Comparison of ENCODE assay signal across 1 cellular context in genomic region chr14:63713765-63714164, GRCh38.
TF ChIP-seq lines count a peak whose summit lies in the region.

No MANE protein-coding gene starts in this region.

TF ChIP-seq in K562, 482 proteins besides CTCF, POLR2A, EP300 and RAD21 (continued from another document):
- no peak for TF ChIP-seq ZNF518B (CRISPR knock-in tag; IDR thresholded peaks at IDR 0.05)
- 0 out of 2 replicates have a peak, but pooled peaks have one; percentile 40 for TF ChIP-seq CTBP1 (IDR thresholded peaks at IDR 0.05; ENCODE audit: borderline replicate concordance)
- TF ChIP-seq MTA3 (IDR thresholded peaks at IDR 0.05; ENCODE audit: borderline replicate concordance) = no peak
- no peak for TF ChIP-seq AFF4 (CRISPR knock-in tag; IDR thresholded peaks at IDR 0.05)
- TF ChIP-seq ZFP1 (CRISPR knock-in tag; IDR thresholded peaks at IDR 0.05) = no peak
- peak; percentile 79 for TF ChIP-seq SMARCA4 (IDR thresholded peaks at IDR 0.05)
- peak; percentile 80 for TF ChIP-seq TEAD4 (IDR thresholded peaks at IDR 0.05; ENCODE audit: low read length)
- no peak for TF ChIP-seq TEAD4 (CRISPR knock-in tag; IDR thresholded peaks at IDR 0.05; ENCODE audit: borderline replicate concordance)
- no peak for TF ChIP-seq TFAP4 (CRISPR knock-in tag; IDR thresholded peaks at IDR 0.05; ENCODE audit: borderline replicate concordance)
- TF ChIP-seq ZNF197 (CRISPR knock-in tag; IDR thresholded peaks at IDR 0.05; ENCODE audit: low read depth) = no peak
- TF ChIP-seq GABPA (tag; conservative IDR thresholded peaks at IDR 0.05; ENCODE audit: low read depth) = no peak
- peak; percentile 87 for TF ChIP-seq ARID1B (IDR thresholded peaks at IDR 0.05)
- TF ChIP-seq MEF2D (tag; conservative IDR thresholded peaks at IDR 0.05; ENCODE audit: low read depth) = no peak
- TF ChIP-seq TAF15 (IDR thresholded peaks at IDR 0.05; ENCODE audit: low read depth, low read length) = no peak
- no peak for TF ChIP-seq HIVEP1 (CRISPR knock-in tag; IDR thresholded peaks at IDR 0.05)
- peak; percentile 87 for TF ChIP-seq JUND (IDR thresholded peaks at IDR 0.05; ENCODE audit: borderline replicate concordance, low read depth, low read length)
- peak; percentile 77; the same call in 1 of the 3 replicates for TF ChIP-seq JUND (tag; IDR thresholded peaks at IDR 0.05; ENCODE audit: borderline replicate concordance, low read depth, low read length)
- TF ChIP-seq TAL1 (IDR thresholded peaks at IDR 0.05) = peak; percentile 57
- TF ChIP-seq SMARCE1 (IDR thresholded peaks at IDR 0.05) = peak; percentile 79; the same call in 1 of the 2 replicates
- peak; percentile 74 for TF ChIP-seq CBFA2T3 (IDR thresholded peaks at IDR 0.05)
- peak in 1 of 2 experiments; percentile 48; a peak in 1 of 4 replicates for TF ChIP-seq RCOR1 (IDR thresholded peaks at IDR 0.05; ENCODE audit: borderline replicate concordance in 1 of 2, low read depth in 2 of 2, low read length in 2 of 2)
- peak; percentile 66 for TF ChIP-seq TCF3 (CRISPR knock-in tag; IDR thresholded peaks at IDR 0.05)
- peak; percentile 82 for TF ChIP-seq FOSL1 (tag; conservative IDR thresholded peaks at IDR 0.05)
- no peak for TF ChIP-seq ZNF277 (CRISPR knock-in tag; IDR thresholded peaks at IDR 0.05; ENCODE audit: borderline replicate concordance)
- no peak for TF ChIP-seq PRPF4 (IDR thresholded peaks at IDR 0.05; ENCODE audit: insufficient read depth, low read depth, low read length, poor library complexity, severe bottlenecking)
- peak; percentile 75 for TF ChIP-seq STAT5A (IDR thresholded peaks at IDR 0.05; ENCODE audit: borderline replicate concordance, low read length)
- TF ChIP-seq KDM5B (IDR thresholded peaks at IDR 0.05; ENCODE audit: insufficient replicate concordance, low read depth, low read length) = no peak
- no peak for TF ChIP-seq NFXL1 (CRISPR knock-in tag; IDR thresholded peaks at IDR 0.05)
- TF ChIP-seq C11orf30 (IDR thresholded peaks at IDR 0.05; ENCODE audit: low read depth) = no peak
- no peak for TF ChIP-seq ETS2 (tag; IDR thresholded peaks at IDR 0.05; ENCODE audit: borderline replicate concordance, poor library complexity, severe bottlenecking)
- TF ChIP-seq NCOR1 (IDR thresholded peaks at IDR 0.05) = peak; percentile 24; the same call in 1 of the 2 replicates
- TF ChIP-seq RBM25 (IDR thresholded peaks at IDR 0.05; ENCODE audit: low read depth, low read length, severe bottlenecking) = no peak
- peak; percentile 62; the same call in 1 of the 2 replicates for TF ChIP-seq ATF3 (IDR thresholded peaks at IDR 0.05)
- no peak for TF ChIP-seq ATF3 (CRISPR knock-in tag; conservative IDR thresholded peaks at IDR 0.05)
- no peak for TF ChIP-seq CHCHD3 (CRISPR knock-in tag; IDR thresholded peaks at IDR 0.05)
- TF ChIP-seq BDP1 (IDR thresholded peaks at IDR 0.05; ENCODE audit: insufficient read depth, insufficient read length) = no peak
- peak; percentile 43 to 50; a peak in 1 of 4 replicates for TF ChIP-seq TRIM24 (IDR thresholded peaks at IDR 0.05)
- peak; percentile 52; the same call in 1 of the 2 replicates for TF ChIP-seq PML (IDR thresholded peaks at IDR 0.05; ENCODE audit: low read length)
- TF ChIP-seq HMBOX1 (IDR thresholded peaks at IDR 0.05) = no peak
- no peak for TF ChIP-seq ZC3H8 (IDR thresholded peaks at IDR 0.05)
- TF ChIP-seq DDX20 (tag; IDR thresholded peaks at IDR 0.05; ENCODE audit: low read depth) = no peak
